In genomic region chr9:137275937-137276756, GRCh38 we compare ENCODE assay signal across 10 cellular contexts. TPM values are rescaled to one million over a fixed set of nuclear protein-coding genes. Genes with fewer than 3 reads are reported as not detected.
DNase-seq lines count a peak whose midpoint lies in the region; ATAC-seq and TF ChIP-seq lines count a peak whose summit lies in the region.
"Had no signal": no experiment of that assay in that cellular context is flagged by ENCODE, and none has a peak within 500 bp of the region (broad histone marks: within the 10 kb centered on the region; RNA-seq: fewer than 3 reads in every experiment).

No MANE protein-coding gene starts in this region.

- TF ChIP-seq CTCF in heart left ventricle (IDR thresholded peaks at IDR 0.05), result no peak
- TF ChIP-seq CTCF in brain (conservative IDR thresholded peaks at IDR 0.05), result no peak
- TF ChIP-seq CTCF in vagina (IDR thresholded peaks at IDR 0.05), result no peak
- no peak for TF ChIP-seq CTCF in foreskin keratinocyte (conservative IDR thresholded peaks at IDR 0.05)

- H3K4me1 Mint-ChIP-seq in brain, result peaks cover 25% of the 10 kb centered on the region
- peaks cover 23% of the 10 kb centered on the region for H3K4me1 Mint-ChIP-seq in activated CD4-positive, alpha-beta T cell treated with anti-CD3 and anti-CD28 coated beads, Interleukin-2, amount 10 ng/mL, durations not matched to agents 7 days and 5 days

- H3K4me1 ChIP-seq in heart left ventricle (peaks cover 6 to 87% (median 48%) of the 10 kb centered on the region in 12 donors), mucosa of rectum (ENCODE audit: control insufficient read depth in 2 of 2, insufficient read depth in 2 of 2, low read length in 2 of 2) (peaks cover 19 to 35% of the 10 kb centered on the region in 2 donors), vagina (peaks cover 47% of the 10 kb centered on the region), foreskin keratinocyte (peaks cover 6% of the 10 kb centered on the region)

- H3K4me3 Mint-ChIP-seq in brain, result no peak overlapping the region
- no peak overlapping the region for H3K4me3 Mint-ChIP-seq in activated CD4-positive, alpha-beta T cell treated with anti-CD3 and anti-CD28 coated beads, Interleukin-2, amount 10 ng/mL, durations not matched to agents 7 days and 5 days

- no peaks in the 10 kb centered on the region for H3K9me3 Mint-ChIP-seq in brain
- no peaks in the 10 kb centered on the region for H3K9me3 Mint-ChIP-seq in activated CD4-positive, alpha-beta T cell treated with anti-CD3 and anti-CD28 coated beads, Interleukin-2, amount 10 ng/mL, durations not matched to agents 7 days and 5 days

- peak overlapping the region in 9 of 12 donors; percentile 56 to 71 (median 66) for H3K4me3 ChIP-seq in heart left ventricle
- H3K4me3 ChIP-seq in mucosa of rectum (ENCODE audit: low read length in 2 of 2), result peak overlapping the region in 1 of 2 donors; percentile 85
- H3K4me3 ChIP-seq in vagina, result peak overlapping the region in 1 of 2 donors; percentile 46

- peak in 1 of 4 donors; percentile 0 for ATAC-seq in heart left ventricle
- ATAC-seq in Right ventricle myocardium superior (ENCODE audit: poor library complexity), result no peak
- no peak for ATAC-seq in foreskin keratinocyte

- H3K9me3 ChIP-seq in heart left ventricle, result no peaks in the 10 kb centered on the region
- H3K9me3 ChIP-seq in mucosa of rectum (ENCODE audit: control insufficient read depth in 2 of 2, low read length in 2 of 2), result no peaks in the 10 kb centered on the region
- no peaks in the 10 kb centered on the region for H3K9me3 ChIP-seq in vagina
- H3K9me3 ChIP-seq: BE2C had no signal

- H3K27me3 Mint-ChIP-seq in brain, result no peaks in the 10 kb centered on the region
- no peaks in the 10 kb centered on the region for H3K27me3 Mint-ChIP-seq in activated CD4-positive, alpha-beta T cell treated with anti-CD3 and anti-CD28 coated beads, Interleukin-2, amount 10 ng/mL, durations not matched to agents 7 days and 5 days

- CTCF ChIA-PET in activated CD4-positive, alpha-beta T cell treated with anti-CD3 and anti-CD28 coated beads, Interleukin-2, amount 10 ng/mL, durations not matched to agents 7 days and 5 days (lab: Charles Lee), result interaction anchor here (1.5 kb wide), 1 partner anchor 21 kb away, joined by 4 read pairs; the partner anchor contains the start of gene NELFB

- POLR2A ChIA-PET in activated CD4-positive, alpha-beta T cell treated with anti-CD3 and anti-CD28 coated beads, Interleukin-2, amount 10 ng/mL, durations not matched to agents 7 days and 5 days (lab: Charles Lee), result no interaction called here

- no peaks in the 10 kb centered on the region for H3K27me3 ChIP-seq in heart left ventricle
- no peaks in the 10 kb centered on the region for H3K27me3 ChIP-seq in mucosa of rectum (ENCODE audit: control insufficient read depth in 2 of 2, insufficient read depth in 2 of 2, low read length in 2 of 2)
- no peaks in the 10 kb centered on the region for H3K27me3 ChIP-seq in vagina
- H3K27me3 ChIP-seq in foreskin keratinocyte, result no peaks in the 10 kb centered on the region
- H3K27me3 ChIP-seq: BE2C had no signal

- H3K36me3 Mint-ChIP-seq in brain, result no peaks in the 10 kb centered on the region
- peaks cover 12% of the 10 kb centered on the region for H3K36me3 Mint-ChIP-seq in activated CD4-positive, alpha-beta T cell treated with anti-CD3 and anti-CD28 coated beads, Interleukin-2, amount 10 ng/mL, durations not matched to agents 7 days and 5 days (ENCODE audit: low read depth)

- H3K27ac Mint-ChIP-seq in brain, result peak overlapping the region in 3 of 5 experiments; percentile 43 to 91 (median 88)
- no peak overlapping the region for H3K27ac Mint-ChIP-seq in activated CD4-positive, alpha-beta T cell treated with anti-CD3 and anti-CD28 coated beads, Interleukin-2, amount 10 ng/mL, durations not matched to agents 7 days and 5 days

- 67 to 88% (median 74%) methylated on average over 7 to 20 of the region's 20 CpGs for WGBS in heart left ventricle, 4 donors

- peaks cover 0 to 38% (median 26%) of the 10 kb centered on the region in 9 donors for H3K36me3 ChIP-seq in heart left ventricle
- peaks cover 15 to 19% of the 10 kb centered on the region in 2 donors for H3K36me3 ChIP-seq in mucosa of rectum (ENCODE audit: control insufficient read depth in 2 of 2, insufficient read depth in 2 of 2, low read length in 2 of 2)
- H3K36me3 ChIP-seq in vagina, result peaks cover 0 to 11% of the 10 kb centered on the region in 2 donors

- intact Hi-C loops in heart left ventricle (cut with DNase I) (loop anchor here in 2 of 10 donors (2.0 kb wide), 1 partner anchor 35 kb away; the partner anchor contains the start of gene TUBB4B (in 2 of the 2)), Right ventricle myocardium superior (cut with DNase I) (no loop called here), vagina (cut with DNase I) (no loop called here)

- no peak for TF ChIP-seq POLR2A in heart left ventricle (IDR thresholded peaks at IDR 0.05)
- TF ChIP-seq POLR2A in vagina (IDR thresholded peaks at IDR 0.05), result no peak

- DNase-seq in heart left ventricle (peak in 3 of 5 donors; percentile 26 to 30 (median 26)), Right ventricle myocardium superior (no peak), vagina (ENCODE audit: extremely low spot score in 2 of 2) (peak in 1 of 2 donors; percentile 82), foreskin keratinocyte (no peak), NCI-H128 (lab: John Stamatoyannopoulos, UW; ENCODE audit: unreplicated experiment) (no peak)
- DNase-seq in activated CD4-positive, alpha-beta T cell treated with anti-CD3 and anti-CD28 coated beads, Interleukin-2, amount 10 ng/mL, durations not matched to agents 7 days and 5 days, result no peak

- H3K9ac ChIP-seq in mucosa of rectum (ENCODE audit: low read depth in 1 of 2, low read length in 2 of 2), result peak overlapping the region in 1 of 2 donors; percentile 99

- H3K27ac ChIP-seq in heart left ventricle (peak overlapping the region; percentile 83 to 100 (median 98)), mucosa of rectum (ENCODE audit: low read depth in 2 of 2, low read length in 2 of 2) (peak overlapping the region; percentile 91 to 96), vagina (peak overlapping the region; percentile 78), foreskin keratinocyte (no peak overlapping the region)

RNA-seq across cellular contexts. Expression of gene TOR4A, which starts 1.4 kb away (rescaled TPM):
- total RNA-seq in heart left ventricle (10 to 100 TPM; 14.0 to 46.4 (median 18.5) TPM), Right ventricle myocardium superior (16.6 TPM), vagina (13.0 TPM), foreskin keratinocyte (15.8 and 19.9 TPM in 2 replicates)
- polyA plus RNA-seq in heart left ventricle (10 to 100 TPM in 1 of 2 donors, 1 to 10 TPM in 1; 6.6 to 16.3 TPM), brain (ENCODE audit: insufficient read depth, low read depth, low replicate concordance) (1.9 TPM), foreskin keratinocyte (11.8 and 15.7 TPM in 2 replicates)
- total RNA-seq in activated CD4-positive, alpha-beta T cell treated with anti-CD3 and anti-CD28 coated beads, Interleukin-2, amount 10 ng/mL, durations not matched to agents 7 days and 5 days, result 1 to 10 TPM; 6.0 to 7.1 TPM

RNA-seq across cellular contexts. Expression of gene NELFB, which starts 21.0 kb away (rescaled TPM):
- total RNA-seq in heart left ventricle, result 10 to 100 TPM; 32.5 to 55.5 (median 38.1) TPM
- 10 to 100 TPM; 31.4 to 77.8 TPM for polyA plus RNA-seq in heart left ventricle
- total RNA-seq in Right ventricle myocardium superior, result 39.9 TPM
- 89.9 TPM for polyA plus RNA-seq in brain (ENCODE audit: insufficient read depth, low read depth, low replicate concordance)
- total RNA-seq in vagina, result 44.0 TPM
- total RNA-seq in foreskin keratinocyte, result 47.5 and 51.3 TPM in 2 replicates
- 50.3 and 54.3 TPM in 2 replicates for polyA plus RNA-seq in foreskin keratinocyte
- 10 to 100 TPM; 54.1 to 66.6 TPM for total RNA-seq in activated CD4-positive, alpha-beta T cell treated with anti-CD3 and anti-CD28 coated beads, Interleukin-2, amount 10 ng/mL, durations not matched to agents 7 days and 5 days

RNA-seq across cellular contexts. Expression of gene STPG3, which starts 25.1 kb away (rescaled TPM):
- total RNA-seq in heart left ventricle (under 1 TPM in 2 of 9 donors, not detected in 7; 0.23 to 0.31 TPM), Right ventricle myocardium superior (1.3 TPM), vagina (not detected), foreskin keratinocyte (not detected in 2 replicates)
- polyA plus RNA-seq in heart left ventricle (under 1 TPM in 1 of 2 donors, not detected in 1; 0.61 TPM), brain (ENCODE audit: insufficient read depth, low read depth, low replicate concordance) (not detected), foreskin keratinocyte (not detected in 2 replicates)
- not detected for total RNA-seq in activated CD4-positive, alpha-beta T cell treated with anti-CD3 and anti-CD28 coated beads, Interleukin-2, amount 10 ng/mL, durations not matched to agents 7 days and 5 days
- total RNA-seq: lung microvascular endothelial cell had no signal

RNA-seq across cellular contexts. Expression of gene NRARP, which starts 25.9 kb away (rescaled TPM):
- total RNA-seq in heart left ventricle, result 10 to 100 TPM in 5 of 9 donors, 1 to 10 TPM in 4; 6.4 to 15.8 (median 10.3) TPM
- polyA plus RNA-seq in heart left ventricle, result 1 to 10 TPM; 1.6 to 4.2 TPM
- total RNA-seq in Right ventricle myocardium superior, result 4.4 TPM
- polyA plus RNA-seq in brain (ENCODE audit: insufficient read depth, low read depth, low replicate concordance), result 3.9 TPM
- 29.5 TPM for total RNA-seq in vagina
- 0.81 and 1.1 TPM in 2 replicates for total RNA-seq in foreskin keratinocyte
- polyA plus RNA-seq in foreskin keratinocyte, result 0.76 and 0.96 TPM in 2 replicates
- total RNA-seq in activated CD4-positive, alpha-beta T cell treated with anti-CD3 and anti-CD28 coated beads, Interleukin-2, amount 10 ng/mL, durations not matched to agents 7 days and 5 days, result under 1 TPM; 0.32 to 0.44 TPM

RNA-seq across cellular contexts. Expression of gene TUBB4B, which starts 35.1 kb away (rescaled TPM):
- total RNA-seq in heart left ventricle, result 100 to 1,000 TPM; 244 to 769 (median 456) TPM
- polyA plus RNA-seq in heart left ventricle, result 100 to 1,000 TPM; 705 to 900 TPM
- total RNA-seq in Right ventricle myocardium superior, result 515 TPM
- 1,134 TPM for polyA plus RNA-seq in brain (ENCODE audit: insufficient read depth, low read depth, low replicate concordance)
- total RNA-seq in vagina, result 312 TPM
- 766 and 947 TPM in 2 replicates for total RNA-seq in foreskin keratinocyte
- 1,088 and 1,242 TPM in 2 replicates for polyA plus RNA-seq in foreskin keratinocyte
- total RNA-seq in activated CD4-positive, alpha-beta T cell treated with anti-CD3 and anti-CD28 coated beads, Interleukin-2, amount 10 ng/mL, durations not matched to agents 7 days and 5 days, result 100 to 1,000 TPM; 355 to 382 TPM

Comparison
In these comparisons a context has a peak if more than half of its experiments do, and no peak if none do; other contexts are left out.
1. DNase-seq: peak in heart left ventricle (3 of 5); none in Right ventricle myocardium superior (single experiment), foreskin keratinocyte (0 of 2), NCI-H128 (single experiment) and activated CD4-positive, alpha-beta T cell treated with anti-CD3 and anti-CD28 coated beads, Interleukin-2, amount 10 ng/mL, durations not matched to agents 7 days and 5 days (single experiment).